Comparison of ENCODE assay signal across 8 cellular contexts in the genomic region with DNA sequence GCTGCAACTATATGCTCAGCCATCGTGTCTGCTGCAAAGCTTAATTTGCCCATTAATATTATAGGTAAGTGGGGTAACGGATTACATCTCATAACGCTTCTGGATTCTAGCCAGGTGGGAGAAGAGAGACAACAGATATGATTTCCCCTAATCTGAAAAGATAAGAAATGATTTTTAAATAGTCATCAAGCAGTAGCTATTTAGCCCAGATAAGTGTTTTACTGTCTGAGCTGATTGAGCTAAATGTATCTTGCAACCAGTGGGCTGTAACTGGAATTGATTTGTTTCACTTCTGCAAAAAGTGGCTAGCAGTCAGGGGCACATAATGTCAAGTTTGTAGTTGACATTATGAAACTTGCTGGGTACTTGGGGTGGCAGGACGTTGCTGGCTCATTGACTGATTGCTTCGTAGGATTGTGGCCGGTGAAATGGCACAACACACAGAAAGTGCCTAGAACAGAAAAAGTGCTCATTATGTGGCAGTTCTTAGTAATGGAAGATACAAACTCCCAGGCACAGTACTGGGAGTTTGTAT. TPM values are rescaled to one million over a fixed set of nuclear protein-coding genes. Genes with fewer than 3 reads are reported as not detected.
DNase-seq lines count a peak whose midpoint lies in the region; ATAC-seq, FAIRE-seq and TF ChIP-seq lines count a peak whose summit lies in the region.

No MANE protein-coding gene starts in this region.

- no peak overlapping the region for H3K27ac ChIP-seq in PC-9

- no peaks in the 10 kb centered on the region for H3K79me2 ChIP-seq in PC-9 (ENCODE audit: low read depth)

- intact Hi-C loops in PC-9 (cut with micrococcal nuclease; ENCODE audit: unreplicated experiment), result no loop called here

- CTCF ChIA-PET in PC-9 (lab: Charles Lee), result interaction anchor here (0.6 kb wide), 1 partner anchor 1018 kb away, joined by 3 read pairs; no protein-coding TSS in a partner anchor

- H3F3A ChIP-seq in PC-9 (ENCODE audit: insufficient read depth, low read depth), result no peaks in the 10 kb centered on the region

- POLR2A ChIA-PET in PC-9 (lab: Charles Lee; ENCODE audit: unreplicated experiment), result no interaction called here

- H3K36me3 ChIP-seq in PC-9 (ENCODE audit: low read depth), result no peaks in the 10 kb centered on the region; the same call in 1 of the 2 replicates

- no peaks in the 10 kb centered on the region for H3K27me3 ChIP-seq in PC-9 (ENCODE audit: insufficient read depth, low read depth)

- no TSS peak for BruUV-seq in PC-9 (replicated peaks; lab: Mats Ljungman, UMichigan)

- no peak overlapping the region for H2AFZ ChIP-seq in PC-9

- peak; percentile 97 for FAIRE-seq in GM12891 (lab: Jason Lieb, UNC)

- peak; percentile 80 for ATAC-seq in GM19467 (IDR thresholded peaks at IDR 0.05; ENCODE audit: unreplicated experiment)
- peak; percentile 75 for ATAC-seq in HG03095 (IDR thresholded peaks at IDR 0.05; ENCODE audit: unreplicated experiment)

- DNase-seq in GM12891 (ENCODE audit: insufficient read length, low spot score) (peak; percentile 18), SIG-M5 (lab: John Stamatoyannopoulos, UW) (peak; percentile 41), NCI-H446 (lab: John Stamatoyannopoulos, UW) (no peak), PC-9 (no peak)
- DNase-seq in stimulated activated CD4-positive, alpha-beta T cell treated with anti-CD3 and anti-CD28 coated beads, Interleukin-2, amount 100 ng/mL, for 48 hours, result no peak
- DNase-seq in activated naive CD4-positive, alpha-beta T cell treated with Interleukin-2 at 50 U/mL for 16 hours, result no peak

- no peak for TF ChIP-seq POLR2A in GM12891 (IDR thresholded peaks at IDR 0.05; ENCODE audit: low read depth, low read length)

- no peak overlapping the region for H3K4me2 ChIP-seq in PC-9

- TF ChIP-seq CTCF in PC-9 (conservative IDR thresholded peaks at IDR 0.05), result no peak

- H3K9me3 ChIP-seq in PC-9 (ENCODE audit: insufficient read depth, low read depth), result no peaks in the 10 kb centered on the region

- H4K20me1 ChIP-seq in PC-9 (ENCODE audit: insufficient read depth), result no peaks in the 10 kb centered on the region

- H3K4me3 ChIP-seq in PC-9, result no peak overlapping the region

- no peaks in the 10 kb centered on the region for H3K4me1 ChIP-seq in PC-9 (replicated peaks; ENCODE audit: insufficient read depth)

- H3K9me2 ChIP-seq in PC-9 (ENCODE audit: insufficient read depth), result no peaks in the 10 kb centered on the region

TF ChIP-seq in GM12891, 5 proteins besides CTCF, POLR2A, EP300 and RAD21:
- TF ChIP-seq TAF1 (IDR thresholded peaks at IDR 0.05; ENCODE audit: low read depth, low read length) (no peak), SPI1 (IDR thresholded peaks at IDR 0.05; ENCODE audit: low read depth, low read length) (peak; percentile 99)

RNA-seq across cellular contexts. Expression of gene LAP3, which starts 18.5 kb away (rescaled TPM):
- 145 TPM for polyA plus RNA-seq in GM12891 (2012; ENCODE audit: low read depth, missing spikeins)
- total RNA-seq in PC-9 (2021), result 43.9 and 45.0 TPM in 2 replicates

RNA-seq across cellular contexts. Expression of gene MED28, which starts 18.9 kb away (rescaled TPM):
- 49.0 TPM for polyA plus RNA-seq in GM12891 (2012; ENCODE audit: low read depth, missing spikeins)
- 39.0 and 43.1 TPM in 2 replicates for total RNA-seq in PC-9 (2021)

Comparison
In these comparisons a context has a peak if more than half of its experiments do, and no peak if none do; other contexts are left out.
1. DNase-seq: peak in GM12891 (single experiment) and SIG-M5 (single experiment); none in NCI-H446 (0 of 2), stimulated activated CD4-positive, alpha-beta T cell treated with anti-CD3 and anti-CD28 coated beads, Interleukin-2, amount 100 ng/mL, for 48 hours (0 of 2), activated naive CD4-positive, alpha-beta T cell treated with Interleukin-2 at 50 U/mL for 16 hours (single experiment) and PC-9 (0 of 2).